Comparison of ENCODE assay signal across 1 cellular context in genomic region chr1:228082260-228082974, GRCh38.
A peak's percentile ranks its signal among the peaks of the same experiment; 100 is the strongest.
TF ChIP-seq lines count a peak whose summit lies in the region.

ARF1 (plus strand) TSS chr1:228082708; CDS start chr1:228097115, 14,407 bp downstream.

TF ChIP-seq in IMR-90, 13 proteins besides CTCF, POLR2A, EP300 and RAD21 (continued from another document):
- TF ChIP-seq ELK1 (IDR thresholded peaks at IDR 0.05; ENCODE audit: borderline replicate concordance, low read depth, low read length) (no peak), MAZ (IDR thresholded peaks at IDR 0.05; ENCODE audit: borderline replicate concordance, low read depth, low read length) (peak; percentile 77; the same call in 1 of the 2 replicates), BHLHE40 (IDR thresholded peaks at IDR 0.05; ENCODE audit: low read depth, low read length) (no peak), RFX5 (IDR thresholded peaks at IDR 0.05; ENCODE audit: low read depth, low read length) (no peak)
